Comparison of ENCODE assay signal across 1 cellular context in the genomic region with DNA sequence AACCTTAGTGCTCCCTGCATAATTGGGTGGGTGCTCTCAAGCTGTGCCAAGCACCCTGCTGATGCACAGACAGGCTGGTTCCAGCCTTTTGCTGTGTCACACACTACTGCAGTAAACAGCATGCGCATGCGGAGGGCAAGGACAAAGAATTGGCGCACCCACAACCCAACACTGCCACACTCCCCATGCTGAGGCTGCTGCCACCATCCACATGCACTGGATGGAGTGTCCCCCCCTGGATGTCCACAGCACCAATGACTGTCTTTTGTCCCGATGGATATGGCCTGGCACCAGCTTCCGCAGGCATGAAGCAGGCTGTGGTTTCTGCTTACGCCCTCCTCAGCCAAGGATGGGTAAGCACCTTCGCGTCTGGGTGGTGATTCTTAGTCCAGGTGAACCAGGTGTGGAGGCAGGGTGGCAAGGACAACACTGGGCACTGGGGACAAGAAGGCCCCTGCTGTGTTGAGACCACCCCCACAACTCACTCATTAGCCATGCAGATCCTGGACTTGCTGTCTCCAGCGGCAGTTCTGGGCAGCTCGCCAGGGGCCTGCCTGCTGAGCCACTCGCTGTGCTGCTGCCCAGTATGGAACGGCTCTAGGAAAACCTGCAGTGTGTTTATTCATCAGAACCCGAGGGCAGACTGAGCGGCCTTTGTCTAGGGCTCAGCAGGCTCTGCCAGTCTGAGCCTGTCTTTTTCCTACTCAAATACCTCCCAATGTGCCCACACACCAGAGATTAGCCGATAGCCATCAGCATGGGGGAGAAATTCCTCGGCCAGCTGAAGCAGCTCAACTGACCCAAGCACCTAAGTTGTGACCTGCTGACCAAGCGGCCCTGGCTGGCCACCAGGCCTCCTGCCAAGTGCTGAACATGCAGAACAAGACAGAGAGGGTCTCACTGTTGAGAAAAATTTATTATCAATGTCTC.
A peak's percentile ranks its signal among the peaks of the same experiment; 100 is the strongest.
TF ChIP-seq lines count a peak whose summit lies in the region.

No MANE protein-coding gene starts in this region.

TF ChIP-seq in liver, 16 proteins besides CTCF, POLR2A, EP300 and RAD21 (continued from another document):
- TF ChIP-seq, protein P1, sequence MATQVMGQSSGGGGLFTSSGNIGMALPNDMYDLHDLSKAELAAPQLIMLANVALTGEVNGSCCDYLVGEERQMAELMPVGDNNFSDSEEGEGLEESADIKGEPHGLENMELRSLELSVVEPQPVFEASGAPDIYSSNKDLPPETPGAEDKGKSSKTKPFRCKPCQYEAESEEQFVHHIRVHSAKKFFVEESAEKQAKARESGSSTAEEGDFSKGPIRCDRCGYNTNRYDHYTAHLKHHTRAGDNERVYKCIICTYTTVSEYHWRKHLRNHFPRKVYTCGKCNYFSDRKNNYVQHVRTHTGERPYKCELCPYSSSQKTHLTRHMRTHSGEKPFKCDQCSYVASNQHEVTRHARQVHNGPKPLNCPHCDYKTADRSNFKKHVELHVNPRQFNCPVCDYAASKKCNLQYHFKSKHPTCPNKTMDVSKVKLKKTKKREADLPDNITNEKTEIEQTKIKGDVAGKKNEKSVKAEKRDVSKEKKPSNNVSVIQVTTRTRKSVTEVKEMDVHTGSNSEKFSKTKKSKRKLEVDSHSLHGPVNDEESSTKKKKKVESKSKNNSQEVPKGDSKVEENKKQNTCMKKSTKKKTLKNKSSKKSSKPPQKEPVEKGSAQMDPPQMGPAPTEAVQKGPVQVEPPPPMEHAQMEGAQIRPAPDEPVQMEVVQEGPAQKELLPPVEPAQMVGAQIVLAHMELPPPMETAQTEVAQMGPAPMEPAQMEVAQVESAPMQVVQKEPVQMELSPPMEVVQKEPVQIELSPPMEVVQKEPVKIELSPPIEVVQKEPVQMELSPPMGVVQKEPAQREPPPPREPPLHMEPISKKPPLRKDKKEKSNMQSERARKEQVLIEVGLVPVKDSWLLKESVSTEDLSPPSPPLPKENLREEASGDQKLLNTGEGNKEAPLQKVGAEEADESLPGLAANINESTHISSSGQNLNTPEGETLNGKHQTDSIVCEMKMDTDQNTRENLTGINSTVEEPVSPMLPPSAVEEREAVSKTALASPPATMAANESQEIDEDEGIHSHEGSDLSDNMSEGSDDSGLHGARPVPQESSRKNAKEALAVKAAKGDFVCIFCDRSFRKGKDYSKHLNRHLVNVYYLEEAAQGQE (IDR thresholded peaks at IDR 0.05), result peak; percentile 38
- TF ChIP-seq, protein P2, sequence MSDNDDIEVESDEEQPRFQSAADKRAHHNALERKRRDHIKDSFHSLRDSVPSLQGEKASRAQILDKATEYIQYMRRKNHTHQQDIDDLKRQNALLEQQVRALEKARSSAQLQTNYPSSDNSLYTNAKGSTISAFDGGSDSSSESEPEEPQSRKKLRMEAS (IDR thresholded peaks at IDR 0.05), result no peak
- TF ChIP-seq YY1 (IDR thresholded peaks at IDR 0.05) (no peak), TAF1 (conservative IDR thresholded peaks at IDR 0.05) (no peak), GABPA (IDR thresholded peaks at IDR 0.05 in 1 of 2, conservative IDR thresholded peaks at IDR 0.05 in 1 of 2) (no peak), EGR1 (IDR thresholded peaks at IDR 0.05; ENCODE audit: low read depth in 2 of 2) (no peak), NR2F2 (IDR thresholded peaks at IDR 0.05) (no peak), SP1 (IDR thresholded peaks at IDR 0.05) (peak; percentile 41), JUND (IDR thresholded peaks at IDR 0.05) (no peak)
